25 cellular contexts compared by ENCODE assay signal in genomic region chr2:216568563-216568962, GRCh38.
"Had no signal": no experiment of that assay in that cellular context is flagged by ENCODE, and none has a peak within 500 bp of the region (broad histone marks: within the 10 kb centered on the region; RNA-seq: fewer than 3 reads in every experiment).

No MANE protein-coding gene starts in this region.

- DNase-seq: islet precursor cell; left ventricle myocardium inferior; mesendoderm; midbrain; mucosa of descending colon; naive thymus-derived CD4-positive, alpha-beta T cell; nucleus accumbens; pancreas; posterior cingulate gyrus; retina; right cardiac atrium; small intestine; spleen; stimulated activated CD4-positive, alpha-beta T cell treated with anti-CD3 and anti-CD28 coated beads, Interleukin-4, amount 100 ng/mL, for 24 hours; stimulated activated naive CD4-positive, alpha-beta T cell; substantia nigra; thyroid gland; transverse colon; upper lobe of left lung had no signal

- H3K4me3 ChIP-seq: left ventricle myocardium inferior, lung, mucosa of descending colon, pancreas, prostate gland, spleen, thyroid gland, transverse colon, upper lobe of left lung, vagina had no signal

- H3K27ac ChIP-seq: left ventricle myocardium inferior, pancreas, prostate gland, spleen, thyroid gland, transverse colon, upper lobe of left lung, vagina had no signal

- H3K4me1 ChIP-seq: prostate gland, thyroid gland, transverse colon had no signal

- H3K36me3 ChIP-seq: left ventricle myocardium inferior, pancreas, prostate gland, spleen, thyroid gland, transverse colon, upper lobe of left lung, vagina had no signal

- H3K27me3 ChIP-seq: pancreas, spleen, thyroid gland, transverse colon, upper lobe of left lung, vagina had no signal

- ATAC-seq: mucosa of descending colon; naive thymus-derived CD4-positive, alpha-beta T cell; natural killer cell treated with Interleukin-12 subunit alpha and Interleukin-12 subunit beta and Interleukin-15 and Interleukin-18, amount 100 ng/mL, for 72 hours; pancreas; right cardiac atrium; sciatic nerve; stimulated activated effector memory CD8-positive, alpha-beta T cell treated with anti-CD3 and anti-CD28 coated beads, Interleukin-12 subunit alpha, Interleukin-12 subunit beta, amount 100 ng/mL, for 72 hours had no signal

- H3K9me3 ChIP-seq: pancreas, prostate gland, thyroid gland, transverse colon, upper lobe of left lung, vagina had no signal
